14 cellular contexts compared by ENCODE assay signal in genomic region chr22:22903781-22904192, GRCh38. TPM values are rescaled to one million over a fixed set of nuclear protein-coding genes. Genes with fewer than 3 reads are reported as not detected.
A peak's percentile ranks its signal among the peaks of the same experiment; 100 is the strongest.
DNase-seq lines count a peak whose midpoint lies in the region; ATAC-seq, FAIRE-seq and TF ChIP-seq lines count a peak whose summit lies in the region.
"Not testable (repeated sequence)": the region's sequence is repeated elsewhere in the genome, so short reads cannot be mapped to it uniquely, and the experiment has no call there.
"Had no signal": no experiment of that assay in that cellular context is flagged by ENCODE, and none has a peak within 500 bp of the region (broad histone marks: within the 10 kb centered on the region; RNA-seq: fewer than 3 reads in every experiment).

No MANE protein-coding gene starts in this region.

- H2AFZ ChIP-seq in DND-41 (ENCODE audit: low read depth, low read length); OCI-LY3 (ENCODE audit: low read depth, low read length); SU-DHL-6 (ENCODE audit: low read depth, low read length, severe bottlenecking); K562 (ENCODE audit: low read depth, low read length): not testable (repeated sequence)

- H3K9me1 ChIP-seq in K562 (ENCODE audit: control insufficient read depth, insufficient read depth, low read length), result not testable (repeated sequence)

- H3K9me3 ChIP-seq in DND-41 (ENCODE audit: insufficient read depth, low read length, severe bottlenecking); OCI-LY3 (ENCODE audit: insufficient read depth, low read length); SU-DHL-6 (ENCODE audit: insufficient read depth, low read length); K562 (replicated peaks; ENCODE audit: control insufficient read depth, insufficient read depth, low read depth, low read length); spleen: not testable (repeated sequence)

- CTCF ChIA-PET in K562 (lab: Yijun Ruan, JAX; ENCODE audit: low intra/inter-chr PET ratio), result not testable (repeated sequence)

- DNase-seq in DND-41 (peak; percentile 65), NAMALWA (ENCODE audit: low spot score) (peak; percentile 71), spleen (peak; percentile 67)
- not testable (repeated sequence) for DNase-seq in K562 (ENCODE audit: extremely low read depth in 1 of 4, low spot score in 3 of 4); memory B cell (ENCODE audit: low spot score in 2 of 2)

- H3K27me3 Mint-ChIP-seq in memory B cell, result not testable (repeated sequence)

- not testable (repeated sequence) for TF ChIP-seq CTCF in DND-41 (IDR thresholded peaks at IDR 0.05; ENCODE audit: borderline replicate concordance, extremely low read depth, low read length, poor library complexity, severe bottlenecking); OCI-LY3 (IDR thresholded peaks at IDR 0.05; ENCODE audit: low read depth, low read length); SU-DHL-6 (IDR thresholded peaks at IDR 0.05; ENCODE audit: insufficient read depth, low read length, poor library complexity, severe bottlenecking); K562 (IDR thresholded peaks at IDR 0.05 in 2 of 3, conservative IDR thresholded peaks at IDR 0.05 in 1 of 3; ENCODE audit: insufficient read depth in 2 of 3, low read depth in 1 of 3, low read length in 3 of 3); spleen (IDR thresholded peaks at IDR 0.05 in 8 of 11, conservative IDR thresholded peaks at IDR 0.05 in 3 of 11)

- H3K36me3 Mint-ChIP-seq in memory B cell, result not testable (repeated sequence)

- H3K4me3 ChIP-seq in DND-41 (ENCODE audit: low read depth in 1 of 2, low read length in 2 of 2); SU-DHL-6 (ENCODE audit: insufficient read depth, low read length, poor library complexity, severe bottlenecking); K562; spleen: not testable (repeated sequence)
- peak overlapping the region; percentile 27; the same call in 1 of the 2 replicates for H3K4me3 ChIP-seq in OCI-LY3 (ENCODE audit: low read length)

- TF ChIP-seq EP300 in K562 (IDR thresholded peaks at IDR 0.05; ENCODE audit: low read length), result not testable (repeated sequence)

- not testable (repeated sequence) for TF ChIP-seq RAD21 in K562 (CRISPR knock-in tag; conservative IDR thresholded peaks at IDR 0.05 in 1 of 2, IDR thresholded peaks at IDR 0.05 in 1 of 2)

- H3K9me3 Mint-ChIP-seq in memory B cell, result not testable (repeated sequence)

- H3K4me2 ChIP-seq in DND-41 (ENCODE audit: insufficient read depth, low read length); SU-DHL-6 (ENCODE audit: low read depth, low read length, poor library complexity, severe bottlenecking); K562 (ENCODE audit: insufficient read depth, low read length): not testable (repeated sequence)
- H3K4me2 ChIP-seq in OCI-LY3 (ENCODE audit: low read length), result peak overlapping the region; percentile 86

- H3K79me2 ChIP-seq in DND-41 (ENCODE audit: insufficient read depth, low read length); K562 (ENCODE audit: control insufficient read depth, insufficient read depth, low read length): not testable (repeated sequence)
- H3K79me2 ChIP-seq in OCI-LY3 (ENCODE audit: low read length) (peaks cover 53% of the 10 kb centered on the region), SU-DHL-6 (ENCODE audit: insufficient read depth, low read length) (peaks cover 22% of the 10 kb centered on the region; the same call in 1 of the 2 replicates)

- H3K4me3 Mint-ChIP-seq in memory B cell, result peak overlapping the region; percentile 21

- peaks cover 42% of the 10 kb centered on the region for H3K4me1 Mint-ChIP-seq in memory B cell

- 0% methylated on average over 1 of the region's 1 CpG for WGBS in K562 (ENCODE audit: insufficient coverage, low coverage, missing lambda C conversion rate)
- 60 to 82% (median 69%) methylated on average over 1 of the region's 1 CpG for WGBS in spleen, 5 donors

- not testable (repeated sequence) for H4K20me1 ChIP-seq in DND-41 (ENCODE audit: insufficient read depth, low read length); OCI-LY3 (ENCODE audit: insufficient read depth, low read length); SU-DHL-6 (ENCODE audit: low read depth, low read length)
- peaks cover 43% of the 10 kb centered on the region for H4K20me1 ChIP-seq in K562 (replicated peaks; ENCODE audit: control insufficient read depth, insufficient read depth, low read length)

- H3K27me3 ChIP-seq in DND-41 (ENCODE audit: insufficient read depth, low read length, poor library complexity); OCI-LY3 (ENCODE audit: low read depth, low read length); SU-DHL-6 (ENCODE audit: low read length); spleen (replicated peaks in 1 of 7): not testable (repeated sequence)
- H3K27me3 ChIP-seq in K562 (ENCODE audit: control insufficient read depth in 2 of 2, insufficient read depth in 2 of 2, low read length in 2 of 2), result peaks cover 39 to 46% of the 10 kb centered on the region in 2 experiments; a peak in 4 of 5 replicates

- intact Hi-C loops in K562 (cut with micrococcal nuclease); spleen (cut with DNase I; ENCODE audit: low total_unique reads): not testable (repeated sequence)

- H3K27ac ChIP-seq in DND-41 (ENCODE audit: low read length), result peak overlapping the region; percentile 40
- peak overlapping the region; percentile 98 for H3K27ac ChIP-seq in OCI-LY3 (ENCODE audit: low read length)
- peak overlapping the region; percentile 88 for H3K27ac ChIP-seq in SU-DHL-6 (ENCODE audit: low read depth, low read length)
- not testable (repeated sequence) for H3K27ac ChIP-seq in K562 (ENCODE audit: extremely low read depth, low read depth, low read length)
- H3K27ac ChIP-seq in spleen, result peak overlapping the region in 3 of 8 donors; percentile 34 to 65 (median 62)

- not testable (repeated sequence) for H3K36me3 ChIP-seq in DND-41 (ENCODE audit: insufficient read depth, low read length); OCI-LY3 (replicated peaks; ENCODE audit: low read depth, low read length); SU-DHL-6 (ENCODE audit: low read length); K562 (ENCODE audit: control insufficient read depth, insufficient read depth, low read length); spleen

- ATAC-seq in DND-41 (ENCODE audit: insufficient read depth, low read depth) (peak; percentile 84; the same call in 2 of the 3 replicates), memory B cell (ENCODE audit: low read depth) (peak; percentile 65)
- not testable (repeated sequence) for ATAC-seq in K562

- H3K4me1 ChIP-seq in DND-41 (ENCODE audit: insufficient read depth, low read length), result peaks cover 27% of the 10 kb centered on the region
- H3K4me1 ChIP-seq in OCI-LY3 (ENCODE audit: low read length), result peaks cover 66% of the 10 kb centered on the region
- not testable (repeated sequence) for H3K4me1 ChIP-seq in K562 (replicated peaks in 1 of 2; ENCODE audit: control insufficient read depth in 2 of 2, insufficient read depth in 2 of 2, low read length in 2 of 2)
- peaks cover 0 to 37% (median 0%) of the 10 kb centered on the region in 6 donors for H3K4me1 ChIP-seq in spleen

- TF ChIP-seq POLR2A in K562 (conservative IDR thresholded peaks at IDR 0.05); spleen (IDR thresholded peaks at IDR 0.05): not testable (repeated sequence)

- H3K27ac Mint-ChIP-seq in memory B cell, result not testable (repeated sequence)

- POLR2A ChIA-PET in K562 (lab: Yijun Ruan, JAX), result interaction anchor here (0.6 to 3.3 kb wide), 8 partner anchors 8 to 223 kb away, joined by 3 to 30 read pairs (median 6); no protein-coding TSS in a partner anchor

- not testable (repeated sequence) for BruUV-seq in K562 (replicated peaks; lab: Mats Ljungman, UMichigan)

- FAIRE-seq in K562 (lab: Jason Lieb, UNC), result not testable (repeated sequence)

- in situ Hi-C loops in K562 (cut with MboI), result not testable (repeated sequence)

- H3K9me2 ChIP-seq in SU-DHL-6 (replicated peaks; ENCODE audit: insufficient read depth, low read length), result not testable (repeated sequence)

- H3F3A ChIP-seq in SU-DHL-6 (ENCODE audit: insufficient read depth), result peaks cover 68% of the 10 kb centered on the region

- H3K9ac ChIP-seq in DND-41 (ENCODE audit: low read depth, low read length); K562 (ENCODE audit: insufficient read depth in 1 of 2, low read depth in 2 of 2, low read length in 2 of 2): not testable (repeated sequence)
- peak overlapping the region; percentile 94 for H3K9ac ChIP-seq in OCI-LY3 (ENCODE audit: low read length)
- peak overlapping the region; percentile 27; the same call in 1 of the 2 replicates for H3K9ac ChIP-seq in SU-DHL-6 (ENCODE audit: low read length)

TF ChIP-seq in K562, 482 proteins besides CTCF, POLR2A, EP300 and RAD21 (continues in another document):
- TF ChIP-seq ERF (CRISPR knock-in tag; IDR thresholded peaks at IDR 0.05) (peak; percentile 92), ZBTB17 (CRISPR knock-in tag; IDR thresholded peaks at IDR 0.05) (0 out of 2 replicates have a peak, but pooled peaks have one; percentile 53)

RNA-seq across cellular contexts. Expression of gene IGLL5, which starts 16.2 kb away (rescaled TPM):
- total RNA-seq in K562 (2011; cell fraction: chromatin; rRNA removed; ENCODE audit: low replicate concordance), result not detected in 2 replicates
- total RNA-seq in K562 (2011; cell fraction: nucleolus; rRNA removed), result not detected in 2 replicates
- total RNA-seq in K562 (2011; cell fraction: nucleoplasm; rRNA removed), result not detected in 2 replicates
- not detected in 2 replicates for total RNA-seq in K562 (2014; rRNA removed)
- total RNA-seq in K562 (2014; rRNA removed; fragmentation: Illumina TruSeq; extraction: Trizol), result not detected in 2 replicates
- not detected in 2 replicates for total RNA-seq in K562 (2015; rRNA removed; fragmentation: Illumina TruSeq; extraction: Trizol)
- not detected in 2 replicates for total RNA-seq in K562 (2021)
- not detected in 2 replicates for polyA plus RNA-seq in K562 (2011; rRNA removed)
- not detected in 2 replicates for polyA plus RNA-seq in K562 (2011; cell fraction: cytosol; rRNA removed)
- polyA plus RNA-seq in K562 (2011; cell fraction: nucleus; rRNA removed), result not detected in 2 replicates
- not detected in 2 replicates for polyA plus RNA-seq in K562 (2012)
- not detected in 2 replicates for polyA plus RNA-seq in K562 (2014; fragmentation: Illumina TruSeq; extraction: Trizol)
- not detected for polyA plus RNA-seq in K562 (2014; fragmentation: Nextera tagmentation; extraction: Ambion mirVana)
- polyA plus RNA-seq in K562 (2014; rRNA removed), result not detected in 2 replicates
- polyA minus RNA-seq in K562 (2011; rRNA and poly(A)+ RNA removed), result not detected in 2 replicates
- polyA minus RNA-seq in K562 (2011; cell fraction: cytosol; rRNA and poly(A)+ RNA removed), result not detected in 2 replicates
- polyA minus RNA-seq in K562 (2011; cell fraction: nucleus; rRNA and poly(A)+ RNA removed), result not detected in 2 replicates
- total RNA-seq in spleen, result 100 to 1,000 TPM in 5 of 7 donors, 10 to 100 TPM in 2; 55.9 to 720 (median 130) TPM
- 100 to 1,000 TPM in 1 of 3 donors, 10 to 100 TPM in 2; 80.3 to 201 (median 93.0) TPM for polyA plus RNA-seq in spleen
- total RNA-seq: Caco-2, HepG2, HFFc6, HT1080, NCI-H460 had no signal
- polyA plus RNA-seq: AG04450, HepG2, SK-N-SH had no signal

Comparison
In these comparisons a context has a peak if more than half of its experiments do, and no peak if none do; other contexts are left out.
1. RNA of gene IGLL5, which starts 16.2 kb away (total RNA-seq): 55.9 to 720 TPM in spleen; not detected in K562; every median in the first group is over 10 times any median in the second.